Comparison of ENCODE assay signal across 2 cellular contexts in genomic region chr20:61492065-61492464, GRCh38.
TF ChIP-seq lines count a peak whose summit lies in the region.

No MANE protein-coding gene starts in this region.

TF ChIP-seq in HepG2, 621 proteins besides CTCF, POLR2A, EP300 and RAD21 (continued from another document):
- TF ChIP-seq FOXP1 (IDR thresholded peaks at IDR 0.05) (peak; percentile 54; the same call in 1 of the 2 replicates), FOXP1 (CRISPR knock-in tag; IDR thresholded peaks at IDR 0.05) (no peak), RFX1 (IDR thresholded peaks at IDR 0.05) (no peak), NR1H2 (CRISPR knock-in tag; IDR thresholded peaks at IDR 0.05; ENCODE audit: borderline replicate concordance, low read depth) (no peak), TCF7 (IDR thresholded peaks at IDR 0.05; ENCODE audit: low read depth) (no peak), ZNF317 (CRISPR knock-in tag; IDR thresholded peaks at IDR 0.05) (no peak), TRIM22 (IDR thresholded peaks at IDR 0.05) (peak; percentile 93), ARNT2 (CRISPR knock-in tag; IDR thresholded peaks at IDR 0.05; ENCODE audit: low read depth) (no peak), FOXK2 (IDR thresholded peaks at IDR 0.05) (0 out of 2 replicates have a peak, but pooled peaks have one; percentile 54), SOX6 (IDR thresholded peaks at IDR 0.05) (peak; percentile 68; the same call in 1 of the 2 replicates), SOX6 (CRISPR knock-in tag; IDR thresholded peaks at IDR 0.05) (no peak), ZBTB40 (IDR thresholded peaks at IDR 0.05) (peak; percentile 22; the same call in 1 of the 2 replicates), ZBTB40 (CRISPR knock-in tag; IDR thresholded peaks at IDR 0.05) (no peak), LCORL (IDR thresholded peaks at IDR 0.05) (peak; percentile 18; the same call in 1 of the 2 replicates), LCORL (CRISPR knock-in tag; IDR thresholded peaks at IDR 0.05) (no peak), ZNF282 (IDR thresholded peaks at IDR 0.05; ENCODE audit: partially characterized antibody) (peak; percentile 84)
TF ChIP-seq in HepG2: peak in this region for 11.

TF ChIP-seq in HEK293, 187 proteins besides CTCF, POLR2A, EP300 and RAD21 (continued from another document):
- TF ChIP-seq ZNF610 (tag by site-specific recombination; IDR thresholded peaks at IDR 0.05; ENCODE audit: borderline replicate concordance): no peak
- TF ChIP-seq, protein P1, sequence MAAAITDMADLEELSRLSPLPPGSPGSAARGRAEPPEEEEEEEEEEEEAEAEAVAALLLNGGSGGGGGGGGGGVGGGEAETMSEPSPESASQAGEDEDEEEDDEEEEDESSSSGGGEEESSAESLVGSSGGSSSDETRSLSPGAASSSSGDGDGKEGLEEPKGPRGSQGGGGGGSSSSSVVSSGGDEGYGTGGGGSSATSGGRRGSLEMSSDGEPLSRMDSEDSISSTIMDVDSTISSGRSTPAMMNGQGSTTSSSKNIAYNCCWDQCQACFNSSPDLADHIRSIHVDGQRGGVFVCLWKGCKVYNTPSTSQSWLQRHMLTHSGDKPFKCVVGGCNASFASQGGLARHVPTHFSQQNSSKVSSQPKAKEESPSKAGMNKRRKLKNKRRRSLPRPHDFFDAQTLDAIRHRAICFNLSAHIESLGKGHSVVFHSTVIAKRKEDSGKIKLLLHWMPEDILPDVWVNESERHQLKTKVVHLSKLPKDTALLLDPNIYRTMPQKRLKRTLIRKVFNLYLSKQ (tag by site-specific recombination; IDR thresholded peaks at IDR 0.05; ENCODE audit: borderline replicate concordance): 0 out of 2 replicates have a peak, but pooled peaks have one; percentile 9
